8 cellular contexts compared by ENCODE assay signal in the genomic region with DNA sequence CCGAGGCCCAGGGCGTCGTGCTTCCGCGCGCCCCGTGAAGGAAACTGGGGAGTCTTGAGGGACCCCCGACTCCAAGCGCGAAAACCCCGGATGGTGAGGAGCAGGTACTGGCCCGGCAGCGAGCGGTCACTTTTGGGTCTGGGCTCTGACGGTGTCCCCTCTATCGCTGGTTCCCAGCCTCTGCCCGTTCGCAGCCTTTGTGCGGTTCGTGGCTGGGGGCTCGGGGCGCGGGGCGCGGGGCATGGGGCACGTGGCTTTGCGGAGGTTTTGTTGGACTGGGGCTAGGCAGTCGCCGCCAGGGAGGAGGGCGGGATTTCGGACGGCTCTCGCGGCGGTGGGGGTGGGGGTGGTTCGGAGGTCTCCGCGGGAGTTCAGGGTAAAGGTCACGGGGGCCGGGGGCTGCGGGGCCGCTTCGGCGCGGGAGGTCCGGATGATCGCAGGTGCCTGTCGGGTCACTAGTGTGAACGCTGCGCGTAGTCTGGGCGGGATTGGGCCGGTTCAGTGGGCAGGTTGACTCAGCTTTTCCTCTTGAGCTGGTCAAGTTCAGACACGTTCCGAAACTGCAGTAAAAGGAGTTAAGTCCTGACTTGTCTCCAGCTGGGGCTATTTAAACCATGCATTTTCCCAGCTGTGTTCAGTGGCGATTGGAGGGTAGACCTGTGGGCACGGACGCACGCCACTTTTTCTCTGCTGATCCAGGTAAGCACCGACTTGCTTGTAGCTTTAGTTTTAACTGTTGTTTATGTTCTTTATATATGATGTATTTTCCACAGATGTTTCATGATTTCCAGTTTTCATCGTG. TPM values are rescaled to one million over a fixed set of nuclear protein-coding genes. Genes with fewer than 3 reads are reported as not detected.
DNase-seq lines count a peak whose midpoint lies in the region; ATAC-seq lines count a peak whose summit lies in the region.

No MANE protein-coding gene starts in this region.

- H3K79me2 ChIP-seq in GM23248 (ENCODE audit: insufficient read depth) = peaks cover 51% of the 10 kb centered on the region

- H3K9me3 ChIP-seq in GM23248 (ENCODE audit: low read depth) (no peaks in the 10 kb centered on the region), KOPT-K1 (ENCODE audit: insufficient read depth, low read length, poor library complexity, severe bottlenecking) (no peaks in the 10 kb centered on the region)

- H3K36me3 ChIP-seq in GM23248 (ENCODE audit: low read depth) (peaks cover 44% of the 10 kb centered on the region), KOPT-K1 (ENCODE audit: insufficient read depth, low read length) (peaks cover 39% of the 10 kb centered on the region)

- peak overlapping the region; percentile 93 for H2AFZ ChIP-seq in GM23248

- peaks cover 11% of the 10 kb centered on the region; the same call in 1 of the 2 replicates for H4K20me1 ChIP-seq in GM23248 (ENCODE audit: insufficient read depth)

- H3K27me3 Mint-ChIP-seq in activated T-helper 17 cell treated with anti-CD3 and anti-CD28 coated beads, Interleukin-2, amount 50 U/mL, for 72 hours = no peaks in the 10 kb centered on the region
- no peaks in the 10 kb centered on the region for H3K27me3 Mint-ChIP-seq in natural killer cell treated with Interleukin-12 subunit alpha and Interleukin-12 subunit beta and Interleukin-15 and Interleukin-18, amount 100 ng/mL, for 72 hours

- peaks cover 30% of the 10 kb centered on the region for H3K4me1 ChIP-seq in GM23248 (ENCODE audit: insufficient read depth)

- DNase-seq in Daoy (ENCODE audit: low read depth) = peak; percentile 87
- peak; percentile 99 for DNase-seq in GM23248
- peak; percentile 99 for DNase-seq in RKO (ENCODE audit: low spot score)
- peak; percentile 94 for DNase-seq in fibroblast of peridontal ligament (ENCODE audit: extremely low read depth)
- peak; percentile 85 for DNase-seq in natural killer cell treated with Interleukin-12 subunit alpha and Interleukin-12 subunit beta and Interleukin-15 and Interleukin-18, amount 100 ng/mL, for 72 hours (ENCODE audit: low spot score)
- peak; percentile 57 for DNase-seq in stimulated activated naive CD4-positive, alpha-beta T cell treated with Interleukin-2 at 50 U/mL for 16 hours (lab: John Stamatoyannopoulos, UW)

- H3K9ac ChIP-seq in GM23248 = peak overlapping the region; percentile 100

- peak overlapping the region; percentile 90 for H3K4me2 ChIP-seq in GM23248 (ENCODE audit: unreplicated experiment)

- no peaks in the 10 kb centered on the region for H3K9me2 ChIP-seq in GM23248 (ENCODE audit: insufficient read depth)

- ATAC-seq in activated T-helper 17 cell treated with anti-CD3 and anti-CD28 coated beads, Interleukin-2, amount 50 U/mL, for 72 hours (replicated peaks) = peak; percentile 70
- ATAC-seq in natural killer cell treated with Interleukin-12 subunit alpha and Interleukin-12 subunit beta and Interleukin-15 and Interleukin-18, amount 100 ng/mL, for 72 hours = peak; percentile 69 to 71

- H3K4me3 Mint-ChIP-seq in activated T-helper 17 cell treated with anti-CD3 and anti-CD28 coated beads, Interleukin-2, amount 50 U/mL, for 72 hours = peak overlapping the region; percentile 95
- peak overlapping the region; percentile 92 for H3K4me3 Mint-ChIP-seq in natural killer cell treated with Interleukin-12 subunit alpha and Interleukin-12 subunit beta and Interleukin-15 and Interleukin-18, amount 100 ng/mL, for 72 hours

- H3K27ac Mint-ChIP-seq in activated T-helper 17 cell treated with anti-CD3 and anti-CD28 coated beads, Interleukin-2, amount 50 U/mL, for 72 hours = peak overlapping the region; percentile 100
- peak overlapping the region; percentile 96 to 99 for H3K27ac Mint-ChIP-seq in natural killer cell treated with Interleukin-12 subunit alpha and Interleukin-12 subunit beta and Interleukin-15 and Interleukin-18, amount 100 ng/mL, for 72 hours

- peaks cover 47% of the 10 kb centered on the region for H3F3A ChIP-seq in GM23248 (ENCODE audit: insufficient read depth)

- H3K9me3 Mint-ChIP-seq in activated T-helper 17 cell treated with anti-CD3 and anti-CD28 coated beads, Interleukin-2, amount 50 U/mL, for 72 hours = no peaks in the 10 kb centered on the region
- H3K9me3 Mint-ChIP-seq in natural killer cell treated with Interleukin-12 subunit alpha and Interleukin-12 subunit beta and Interleukin-15 and Interleukin-18, amount 100 ng/mL, for 72 hours = no peaks in the 10 kb centered on the region

- in situ Hi-C loops in GM23248 (cut with MboI) = no loop called here

- 1 to 2% methylated on average over 18 to 51 of the region's 61 CpGs for WGBS in GM23248 (ENCODE audit: low coverage in 1 of 2, low lambda C conversion rate in 2 of 2, missing lambda C conversion rate in 2 of 2), 2 experiments

- peaks cover 9% of the 10 kb centered on the region for H3K4me1 Mint-ChIP-seq in activated T-helper 17 cell treated with anti-CD3 and anti-CD28 coated beads, Interleukin-2, amount 50 U/mL, for 72 hours
- peaks cover 21 to 22% of the 10 kb centered on the region in 2 donors for H3K4me1 Mint-ChIP-seq in natural killer cell treated with Interleukin-12 subunit alpha and Interleukin-12 subunit beta and Interleukin-15 and Interleukin-18, amount 100 ng/mL, for 72 hours (ENCODE audit: low read depth in 2 of 2)

- H3K27ac ChIP-seq in GM23248 (peak overlapping the region; percentile 99), KOPT-K1 (ENCODE audit: low read depth, low read length, poor library complexity, severe bottlenecking) (peak overlapping the region; percentile 98)

- H3K4me3 ChIP-seq in GM23248 = peak overlapping the region; percentile 92

- H3K27me3 ChIP-seq in GM23248 (replicated peaks; ENCODE audit: insufficient read depth) = no peaks in the 10 kb centered on the region

- peaks cover 63% of the 10 kb centered on the region for H3K36me3 Mint-ChIP-seq in activated T-helper 17 cell treated with anti-CD3 and anti-CD28 coated beads, Interleukin-2, amount 50 U/mL, for 72 hours (ENCODE audit: low read depth)
- peaks cover 16% of the 10 kb centered on the region for H3K36me3 Mint-ChIP-seq in natural killer cell treated with Interleukin-12 subunit alpha and Interleukin-12 subunit beta and Interleukin-15 and Interleukin-18, amount 100 ng/mL, for 72 hours

RNA-seq across cellular contexts. Expression of a gene that starts 0.6 kb away (rescaled TPM):
- 37.4 and 43.9 TPM in 2 replicates for total RNA-seq in Daoy (2014; rRNA removed; shearing (Covaris generic))
- total RNA-seq in GM23248 (2014; rRNA removed; shearing (Covaris generic)) = 111 and 156 TPM in 2 replicates
- 71.4 and 80.4 TPM in 2 replicates for polyA plus RNA-seq in GM23248 (2016; fragmentation: Nextera tagmentation; extraction: Ambion mirVana)
- total RNA-seq in activated T-helper 17 cell treated with anti-CD3 and anti-CD28 coated beads, Interleukin-2, amount 50 U/mL, for 72 hours = 100 to 1,000 TPM; 339 to 432 TPM
- total RNA-seq in natural killer cell treated with Interleukin-12 subunit alpha and Interleukin-12 subunit beta and Interleukin-15 and Interleukin-18, amount 100 ng/mL, for 72 hours = 100 to 1,000 TPM; 248 to 253 TPM

Comparison
In these comparisons a context has a peak if more than half of its experiments do, and no peak if none do; other contexts are left out.
1. Peak in every context shown above with its lines: DNase-seq, ATAC-seq, H3K4me3 ChIP-seq and H3K27ac ChIP-seq.